22 cellular contexts compared by ENCODE assay signal in the genomic region with DNA sequence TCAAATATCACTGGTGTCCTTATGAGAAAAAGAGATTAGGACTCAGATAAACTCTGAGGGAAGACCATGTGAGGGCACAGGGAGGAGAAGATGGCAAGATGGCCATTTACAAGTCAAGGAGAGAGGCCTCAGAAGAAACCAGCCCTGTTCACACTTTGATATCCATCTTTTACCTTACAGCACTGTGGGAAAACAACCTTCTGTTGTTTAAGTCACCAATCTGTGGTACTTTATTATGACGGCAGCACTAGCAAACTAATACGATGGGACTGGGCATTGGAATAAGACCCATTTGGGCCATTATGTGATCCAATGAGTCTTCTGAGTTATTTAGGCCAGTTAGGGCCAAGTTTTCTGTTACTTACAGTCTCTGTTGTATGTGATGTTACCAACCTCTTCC.
"Had no signal": no experiment of that assay in that cellular context is flagged by ENCODE, and none has a peak within 500 bp of the region (broad histone marks: within the 10 kb centered on the region; RNA-seq: fewer than 3 reads in every experiment).

No MANE protein-coding gene starts in this region.

- ATAC-seq: effector memory CD8-positive, alpha-beta T cell; gastrocnemius medialis; heart right ventricle; left cardiac atrium; left lung; left ventricle myocardium superior; lower lobe of right lung; mucosa of descending colon had no signal

- H3K4me1 ChIP-seq: esophagus squamous epithelium, gastrocnemius medialis, left lung, lower lobe of right lung had no signal

- H3K36me3 ChIP-seq: esophagus squamous epithelium, gastrocnemius medialis, heart right ventricle, left lung, lower lobe of right lung had no signal

- H3K27ac Mint-ChIP-seq: dendritic cell treated with granulocyte-macrophage colony-stimulating factor and Interleukin-4, amounts not matched to agents 40 ng/mL and 50 ng/mL, for 4 days; effector memory CD8-positive, alpha-beta T cell; endodermal cell; mesothelial cell of epicardium had no signal

- H3K4me1 Mint-ChIP-seq: endodermal cell, mesothelial cell of epicardium, naive B cell had no signal

- H3K9me3 Mint-ChIP-seq: dendritic cell treated with granulocyte-macrophage colony-stimulating factor and Interleukin-4, amounts not matched to agents 40 ng/mL and 50 ng/mL, for 4 days; effector memory CD8-positive, alpha-beta T cell; endodermal cell; mesothelial cell of epicardium; naive B cell had no signal

- DNase-seq: cortex of kidney; effector CD8-positive, alpha-beta T cell; effector memory CD8-positive, alpha-beta T cell; endodermal cell; esophagus squamous epithelium; foreskin fibroblast; foreskin melanocyte; gastrocnemius medialis; glutamatergic neuron; head of caudate nucleus; heart right ventricle; hippocampal formation; left cardiac atrium; left lung; left ventricle myocardium superior; lower lobe of right lung; mesenchymal stem cell; mucosa of descending colon; naive B cell had no signal

- H3K36me3 Mint-ChIP-seq: mesothelial cell of epicardium, naive B cell had no signal

- H3K9me3 ChIP-seq: esophagus squamous epithelium, gastrocnemius medialis, heart right ventricle, left lung, lower lobe of right lung, mucosa of descending colon had no signal

- H3K27ac ChIP-seq: epithelial cell of prostate, esophagus squamous epithelium, gastrocnemius medialis, heart right ventricle, left lung, lower lobe of right lung had no signal

- H3K27me3 Mint-ChIP-seq: effector memory CD8-positive, alpha-beta T cell; naive B cell had no signal

- H3K4me3 ChIP-seq: esophagus squamous epithelium, gastrocnemius medialis, heart right ventricle, left lung, lower lobe of right lung, mucosa of descending colon had no signal

- H3K4me3 Mint-ChIP-seq: dendritic cell treated with granulocyte-macrophage colony-stimulating factor and Interleukin-4, amounts not matched to agents 40 ng/mL and 50 ng/mL, for 4 days; effector memory CD8-positive, alpha-beta T cell; endodermal cell; mesothelial cell of epicardium; naive B cell had no signal

- H3K27me3 ChIP-seq: esophagus squamous epithelium, gastrocnemius medialis, heart right ventricle, left lung had no signal
